Comparison of ENCODE assay signal across 1 cellular context in genomic region chr1:23371987-23372386, GRCh38.
TF ChIP-seq lines count a peak whose summit lies in the region.

No MANE protein-coding gene starts in this region.

TF ChIP-seq in K562, 482 proteins besides CTCF, POLR2A, EP300 and RAD21 (continues in another document):
- TF ChIP-seq NFIX (CRISPR knock-in tag; IDR thresholded peaks at IDR 0.05; ENCODE audit: low read depth) (no peak), MITF (IDR thresholded peaks at IDR 0.05) (no peak), SFPQ (IDR thresholded peaks at IDR 0.05; ENCODE audit: low read depth, low read length) (no peak), FOXO4 (CRISPR knock-in tag; IDR thresholded peaks at IDR 0.05) (no peak), HDAC6 (IDR thresholded peaks at IDR 0.05; ENCODE audit: low read depth, low read length) (no peak), SMC3 (conservative IDR thresholded peaks at IDR 0.05; ENCODE audit: insufficient read depth, low read depth, low read length) (no peak), GTF2F1 (IDR thresholded peaks at IDR 0.05; ENCODE audit: low read depth, low read length) (no peak), ZC3H4 (CRISPR knock-in tag; IDR thresholded peaks at IDR 0.05; ENCODE audit: borderline replicate concordance) (peak; percentile 59; the same call in 1 of the 2 replicates), ZFP36 (IDR thresholded peaks at IDR 0.05; ENCODE audit: low read depth, low read length, partially characterized antibody) (peak; percentile 86), ZNF778 (CRISPR knock-in tag; IDR thresholded peaks at IDR 0.05) (no peak), ZNF395 (CRISPR knock-in tag; IDR thresholded peaks at IDR 0.05) (no peak), CUX1 (CRISPR knock-in tag; IDR thresholded peaks at IDR 0.05) (no peak), NR2C1 (IDR thresholded peaks at IDR 0.05) (no peak), NR2C1 (tag; IDR thresholded peaks at IDR 0.05) (no peak), PML (IDR thresholded peaks at IDR 0.05; ENCODE audit: low read length) (no peak), DACH1 (IDR thresholded peaks at IDR 0.05; ENCODE audit: partially characterized antibody) (no peak), PCBP2 (IDR thresholded peaks at IDR 0.05; ENCODE audit: low read depth, low read length, poor library complexity, severe bottlenecking) (no peak), KAT7 (CRISPR knock-in tag; IDR thresholded peaks at IDR 0.05; ENCODE audit: borderline replicate concordance) (no peak), TSC22D4 (tag; IDR thresholded peaks at IDR 0.05) (no peak), NFRKB (IDR thresholded peaks at IDR 0.05; ENCODE audit: low read depth) (no peak), NFATC3 (IDR thresholded peaks at IDR 0.05) (no peak), MED1 (CRISPR knock-in tag; IDR thresholded peaks at IDR 0.05; ENCODE audit: borderline replicate concordance) (no peak), NR0B1 (IDR thresholded peaks at IDR 0.05; ENCODE audit: partially characterized antibody) (no peak), TEAD4 (IDR thresholded peaks at IDR 0.05; ENCODE audit: low read length) (no peak), TEAD4 (CRISPR knock-in tag; IDR thresholded peaks at IDR 0.05; ENCODE audit: borderline replicate concordance) (no peak), ZBTB2 (IDR thresholded peaks at IDR 0.05) (peak; percentile 36; the same call in 1 of the 2 replicates), ZKSCAN3 (CRISPR knock-in tag; IDR thresholded peaks at IDR 0.05) (no peak), NEUROD1 (IDR thresholded peaks at IDR 0.05; ENCODE audit: borderline replicate concordance, low read depth, low read length, partially characterized antibody) (peak; percentile 19), ZNF384 (IDR thresholded peaks at IDR 0.05; ENCODE audit: low read depth, low read length) (no peak), MTA1 (IDR thresholded peaks at IDR 0.05; ENCODE audit: borderline replicate concordance) (no peak), RBM14 (IDR thresholded peaks at IDR 0.05; ENCODE audit: borderline replicate concordance, insufficient read depth, low read depth, low read length) (no peak), MBD2 (IDR thresholded peaks at IDR 0.05; ENCODE audit: borderline replicate concordance, low read depth) (no peak), MLX (CRISPR knock-in tag; conservative IDR thresholded peaks at IDR 0.05) (no peak), NCOA1 (IDR thresholded peaks at IDR 0.05; ENCODE audit: low read depth) (no peak), ZNF174 (CRISPR knock-in tag; IDR thresholded peaks at IDR 0.05) (no peak), ZBTB5 (IDR thresholded peaks at IDR 0.05) (no peak), PRMT5 (CRISPR knock-in tag; IDR thresholded peaks at IDR 0.05) (no peak), BCLAF1 (IDR thresholded peaks at IDR 0.05; ENCODE audit: borderline replicate concordance in 1 of 2, control insufficient read depth in 1 of 2, low read depth in 2 of 2, low read length in 1 of 2) (no peak)
